Comparison of ENCODE assay signal across 28 cellular contexts in the genomic region with DNA sequence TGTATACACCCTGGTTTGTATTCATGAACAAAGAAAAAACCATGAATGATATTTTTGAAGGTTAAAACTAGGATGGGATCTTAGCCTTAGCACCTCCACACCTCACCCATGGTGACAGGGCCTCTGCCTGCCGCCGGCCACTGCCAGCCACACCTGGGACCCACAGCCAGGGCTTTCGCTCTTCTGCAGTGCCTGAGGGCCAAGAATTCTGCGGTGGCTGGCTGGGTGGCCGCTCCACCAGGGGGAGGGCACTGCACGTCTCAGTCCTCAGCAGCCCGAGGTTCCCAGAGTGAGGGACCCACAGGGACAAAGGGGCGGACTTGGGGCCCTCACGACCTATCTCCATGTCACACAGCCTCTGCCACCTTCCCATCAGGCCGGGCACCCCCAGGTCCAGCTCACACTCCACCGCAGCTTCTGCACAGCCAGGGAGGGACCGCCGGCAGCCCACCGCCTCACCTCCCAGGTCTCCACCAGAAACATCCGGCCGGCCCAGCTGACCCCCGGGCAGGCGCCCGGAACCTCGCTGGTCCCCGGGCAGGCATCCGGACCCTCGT. TPM values are rescaled to one million over a fixed set of nuclear protein-coding genes. Genes with fewer than 3 reads are reported as not detected.
"Had no signal": no experiment of that assay in that cellular context is flagged by ENCODE, and none has a peak within 500 bp of the region (broad histone marks: within the 10 kb centered on the region; RNA-seq: fewer than 3 reads in every experiment).

No MANE protein-coding gene starts in this region.

- ATAC-seq: activated CD4-positive, CD25-positive, alpha-beta regulatory T cell treated with anti-CD3 and anti-CD28 coated beads, Interleukin-2, amount 50 U/mL, for 24 hours; activated CD8-positive, alpha-beta T cell treated with anti-CD3 and anti-CD28 coated beads for 36 hours; activated T-cell treated with anti-CD3 and anti-CD28 coated beads, Interleukin-2, amount 50 U/mL, for 72 hours; body of pancreas had no signal

- H3K9ac ChIP-seq: KMS-11 had no signal

- H3K9me3 Mint-ChIP-seq: activated CD8-positive, alpha-beta T cell treated with anti-CD3 and anti-CD28 coated beads for 36 hours; activated T-cell treated with anti-CD3 and anti-CD28 coated beads, Interleukin-2, amount 50 U/mL, for 72 hours; activated T-helper 2 cell treated with anti-CD3 and anti-CD28 coated beads, Interferon-gamma antibody, Interleukin-2, Interleukin-4, amounts not matched to agents 10 μg/mL and 5 μg/mL and 100 μg/mL, durations not matched to agents 14 hours and 24 hours and 36 hours; T-helper 1 cell treated with Interleukin-12 subunit alpha and Interleukin-12 subunit beta and Interleukin-4 antibody, amounts not matched to agents 30 μg/mL and 1 μg/mL, for 36 hours had no signal

- H3K4me3 Mint-ChIP-seq: activated CD8-positive, alpha-beta T cell treated with anti-CD3 and anti-CD28 coated beads for 36 hours; T-helper 1 cell treated with Interleukin-12 subunit alpha and Interleukin-12 subunit beta and Interleukin-4 antibody, amounts not matched to agents 30 μg/mL and 1 μg/mL, for 36 hours had no signal

- H3K4me2 ChIP-seq: KMS-11 had no signal

- H3K27ac ChIP-seq: body of pancreas, cardiac muscle cell, KMS-11, Peyer's patch, SK-N-MC had no signal

- H3K27me3 ChIP-seq: ascending aorta, body of pancreas, cardiac muscle cell, MG63, Peyer's patch had no signal

- H3K27ac Mint-ChIP-seq: activated CD8-positive, alpha-beta T cell treated with anti-CD3 and anti-CD28 coated beads for 36 hours; activated T-cell treated with anti-CD3 and anti-CD28 coated beads, Interleukin-2, amount 50 U/mL, for 72 hours; activated T-helper 2 cell treated with anti-CD3 and anti-CD28 coated beads, Interferon-gamma antibody, Interleukin-2, Interleukin-4, amounts not matched to agents 10 μg/mL and 5 μg/mL and 100 μg/mL, durations not matched to agents 14 hours and 24 hours and 36 hours; T-helper 1 cell treated with Interleukin-12 subunit alpha and Interleukin-12 subunit beta and Interleukin-4 antibody, amounts not matched to agents 30 μg/mL and 1 μg/mL, for 36 hours had no signal

- H3K4me3 ChIP-seq: body of pancreas, cardiac muscle cell, MG63, SK-N-MC had no signal

- H3K9me3 ChIP-seq: ascending aorta, body of pancreas, MG63, Peyer's patch had no signal

- DNase-seq: activated CD4-positive, alpha-beta T cell treated with anti-CD3 and anti-CD28 coated beads for 4 hours; activated CD8-positive, alpha-beta memory T cell treated with anti-CD3 and anti-CD28 coated beads, Interleukin-2, amount 50 U/mL, for 4 hours; activated CD8-positive, alpha-beta T cell treated with anti-CD3 and anti-CD28 coated beads for 36 hours; activated gamma-delta T cell treated with Interleukin-2 at 50 U/mL for 16 hours; activated naive CD4-positive, alpha-beta T cell treated with anti-CD3 and anti-CD28 coated beads, Interleukin-2, amount 50 U/mL, for 16 hours; activated T-cell treated with anti-CD3 and anti-CD28 coated beads, Interleukin-2, amount 50 U/mL, for 72 hours; body of pancreas; MG63; MV-4-11; NCI-H1092 treated with DMSO at 0.1 percent for 48 hours; NCI-H1417 treated with DMSO at 0.1 percent for 48 hours; NCI-H1694; NCI-H2029; NCI-H2107; NCI-H345; NCI-H510A; NCI-H526 treated with DMSO at 0.1 percent for 48 hours; NCI-H82; Peyer's patch; SHP77 treated with DMSO at 0.1 percent for 48 hours had no signal

- H3K36me3 ChIP-seq: cardiac muscle cell, MG63, Peyer's patch had no signal

RNA-seq across cellular contexts. Expression of a gene that starts 7.1 kb away (rescaled TPM):
- total RNA-seq: OCI-LY7 had no signal

RNA-seq across cellular contexts. Expression of a gene that starts 25.1 kb away (rescaled TPM):
- total RNA-seq: activated CD8-positive, alpha-beta T cell treated with anti-CD3 and anti-CD28 coated beads for 36 hours; activated T-cell treated with anti-CD3 and anti-CD28 coated beads, Interleukin-2, amount 50 U/mL, for 72 hours; activated T-helper 2 cell treated with anti-CD3 and anti-CD28 coated beads, Interferon-gamma antibody, Interleukin-2, Interleukin-4, amounts not matched to agents 10 μg/mL and 5 μg/mL and 100 μg/mL, durations not matched to agents 14 hours and 24 hours and 36 hours; ascending aorta; OCI-LY7 had no signal
